10 cellular contexts compared by ENCODE assay signal in the genomic region with DNA sequence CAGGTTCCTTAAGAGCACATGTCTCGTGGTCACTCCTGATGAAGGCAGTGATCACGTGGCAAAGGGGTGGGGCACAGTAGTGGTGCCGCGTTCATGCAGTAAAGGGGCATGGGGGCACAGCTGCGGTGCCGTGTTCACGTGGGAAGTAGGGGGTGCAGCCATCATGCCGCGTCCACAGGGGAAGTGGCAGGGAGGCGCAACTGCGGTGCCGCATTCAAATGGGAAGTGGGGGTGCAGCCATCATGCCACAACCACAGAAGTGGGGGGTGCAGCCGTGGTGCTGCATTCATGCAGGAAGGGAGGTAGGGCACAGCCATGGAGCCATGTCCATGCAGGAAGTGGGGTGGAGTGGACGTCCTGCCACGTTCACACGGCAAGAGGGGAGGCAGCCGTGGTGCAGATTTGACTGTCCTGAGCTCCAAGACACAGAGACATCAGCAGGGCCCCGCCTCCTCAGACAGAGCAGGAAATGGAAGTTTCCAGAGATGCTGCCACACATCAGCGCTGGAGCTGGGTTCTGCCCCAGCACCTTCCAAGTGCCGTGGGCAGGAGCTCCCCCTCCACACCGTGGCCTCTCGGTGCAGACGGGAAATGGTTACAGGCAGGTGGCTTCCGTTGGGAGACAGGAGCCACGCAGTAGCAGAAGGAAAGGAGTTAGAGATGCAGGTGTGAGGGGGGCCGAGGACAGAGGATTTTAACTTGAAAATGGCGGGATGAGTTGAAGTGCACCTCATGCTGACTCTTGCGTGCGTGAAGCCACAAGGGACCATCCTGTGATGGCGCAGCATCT.
A peak's percentile ranks its signal among the peaks of the same experiment; 100 is the strongest.
DNase-seq lines count a peak whose midpoint lies in the region; ATAC-seq and TF ChIP-seq lines count a peak whose summit lies in the region.
"Had no signal": no experiment of that assay in that cellular context is flagged by ENCODE, and none has a peak within 500 bp of the region (broad histone marks: within the 10 kb centered on the region; RNA-seq: fewer than 3 reads in every experiment).

No MANE protein-coding gene starts in this region.

- no peaks in the 10 kb centered on the region for H3K27me3 Mint-ChIP-seq in effector memory CD8-positive, alpha-beta T cell

- H3K4me1 Mint-ChIP-seq in effector memory CD8-positive, alpha-beta T cell (ENCODE audit: low read depth in 2 of 2), result peaks cover 58 to 60% of the 10 kb centered on the region in 2 donors

- no peaks in the 10 kb centered on the region for H3K9me3 Mint-ChIP-seq in effector memory CD8-positive, alpha-beta T cell
- H3K9me3 Mint-ChIP-seq: brain had no signal

- TF ChIP-seq POLR2A in GM18505 (IDR thresholded peaks at IDR 0.05; ENCODE audit: borderline replicate concordance, extremely low read depth, insufficient read depth, insufficient read length), result no peak

- ATAC-seq in GM19397 (IDR thresholded peaks at IDR 0.05; ENCODE audit: unreplicated experiment) (peak; percentile 18), GM18505 (IDR thresholded peaks at IDR 0.05; ENCODE audit: unreplicated experiment) (no peak)
- peak; percentile 58 for ATAC-seq in effector memory CD8-positive, alpha-beta T cell (replicated peaks)

- peak overlapping the region; percentile 90 to 96 for H3K4me3 Mint-ChIP-seq in effector memory CD8-positive, alpha-beta T cell
- H3K4me3 Mint-ChIP-seq: brain had no signal

- peak; percentile 38 for DNase-seq in activated CD4-positive, alpha-beta T cell treated with anti-CD3 and anti-CD28 coated beads for 1 hour
- DNase-seq in effector memory CD8-positive, alpha-beta T cell, result peak; percentile 52 to 57 (median 54)
- DNase-seq in stimulated activated CD4-positive, alpha-beta T cell treated with anti-CD3 and anti-CD28 coated beads, TNF-alpha, amount 100 ng/mL, for 24 hours (ENCODE audit: low read depth in 3 of 3), result peak in 2 of 3 experiments; percentile 5 to 37
- DNase-seq in dedifferentiated amniotic fluid mesenchymal stem cell (ENCODE audit: extremely low spot score), result no peak
- no peak for DNase-seq in HuH-7 (ENCODE audit: low spot score)
- DNase-seq in GM20000 (ENCODE audit: low spot score), result no peak
- DNase-seq: NCI-H2029 had no signal

- no peak for TF ChIP-seq CTCF in GM20000 (IDR thresholded peaks at IDR 0.05; ENCODE audit: extremely low read depth, missing control alignments)

- H3K36me3 Mint-ChIP-seq in effector memory CD8-positive, alpha-beta T cell (ENCODE audit: insufficient read depth), result peaks cover 5% of the 10 kb centered on the region

- peak overlapping the region; percentile 91 to 92 for H3K27ac Mint-ChIP-seq in effector memory CD8-positive, alpha-beta T cell

Comparison
In these comparisons a context has a peak if more than half of its experiments do, and no peak if none do; other contexts are left out.
1. DNase-seq: peak in activated CD4-positive, alpha-beta T cell treated with anti-CD3 and anti-CD28 coated beads for 1 hour (single experiment), effector memory CD8-positive, alpha-beta T cell (3 of 3) and stimulated activated CD4-positive, alpha-beta T cell treated with anti-CD3 and anti-CD28 coated beads, TNF-alpha, amount 100 ng/mL, for 24 hours (2 of 3); none in dedifferentiated amniotic fluid mesenchymal stem cell (single experiment), HuH-7 (single experiment) and GM20000 (single experiment).